ENCODE assay signal across 8 cellular contexts in genomic region chr3:184524981-184525336, GRCh38. TPM values are rescaled to one million over a fixed set of nuclear protein-coding genes. Genes with fewer than 3 reads are reported as not detected.
DNase-seq lines count a peak whose midpoint lies in the region; ATAC-seq and TF ChIP-seq lines count a peak whose summit lies in the region.

No MANE protein-coding gene starts in this region.

- no peaks in the 10 kb centered on the region for H3K9me3 Mint-ChIP-seq in activated naive CD8-positive, alpha-beta T cell treated with anti-CD3 and anti-CD28 coated beads for 36 hours
- H3K9me3 Mint-ChIP-seq in stimulated activated effector memory CD8-positive, alpha-beta T cell treated with anti-CD3 and anti-CD28 coated beads, Interleukin-12 subunit alpha, Interleukin-12 subunit beta, amount 100 ng/mL, for 72 hours: no peaks in the 10 kb centered on the region

- no peaks in the 10 kb centered on the region for H3K79me2 ChIP-seq in hepatocyte

- H3K4me2 ChIP-seq in hepatocyte: peak overlapping the region; percentile 91

- ATAC-seq in stimulated activated effector memory CD8-positive, alpha-beta T cell treated with anti-CD3 and anti-CD28 coated beads, Interleukin-12 subunit alpha, Interleukin-12 subunit beta, amount 100 ng/mL, for 72 hours: peak; percentile 74

- DNase-seq in AG09309 (ENCODE audit: low read depth): no peak
- peak; percentile 64 for DNase-seq in KBM-7
- DNase-seq in activated naive CD8-positive, alpha-beta T cell treated with anti-CD3 and anti-CD28 coated beads for 36 hours: no peak
- no peak for DNase-seq in hepatocyte (ENCODE audit: low spot score)
- no peak for DNase-seq in stimulated activated effector memory CD8-positive, alpha-beta T cell treated with anti-CD3 and anti-CD28 coated beads, Interleukin-12 subunit alpha, Interleukin-12 subunit beta, amount 100 ng/mL, for 72 hours (ENCODE audit: low spot score in 2 of 2)
- DNase-seq in D341Med (ENCODE audit: low spot score): no peak
- no peak for DNase-seq in NCI-H187 (lab: John Stamatoyannopoulos, UW)
- DNase-seq in SKM-1 (lab: John Stamatoyannopoulos, UW; ENCODE audit: unreplicated experiment): no peak

- H3K4me3 Mint-ChIP-seq in activated naive CD8-positive, alpha-beta T cell treated with anti-CD3 and anti-CD28 coated beads for 36 hours: peak overlapping the region; percentile 78
- H3K4me3 Mint-ChIP-seq in stimulated activated effector memory CD8-positive, alpha-beta T cell treated with anti-CD3 and anti-CD28 coated beads, Interleukin-12 subunit alpha, Interleukin-12 subunit beta, amount 100 ng/mL, for 72 hours: peak overlapping the region; percentile 73

- no peaks in the 10 kb centered on the region for H3K36me3 Mint-ChIP-seq in activated naive CD8-positive, alpha-beta T cell treated with anti-CD3 and anti-CD28 coated beads for 36 hours
- no peaks in the 10 kb centered on the region for H3K36me3 Mint-ChIP-seq in stimulated activated effector memory CD8-positive, alpha-beta T cell treated with anti-CD3 and anti-CD28 coated beads, Interleukin-12 subunit alpha, Interleukin-12 subunit beta, amount 100 ng/mL, for 72 hours

- peaks cover 40% of the 10 kb centered on the region for H3K27me3 Mint-ChIP-seq in activated naive CD8-positive, alpha-beta T cell treated with anti-CD3 and anti-CD28 coated beads for 36 hours

- H3K4me3 ChIP-seq in AG09309 (ENCODE audit: control insufficient read depth, low read depth, low read length) (peak overlapping the region; percentile 21), hepatocyte (peak overlapping the region; percentile 48)

- no peaks in the 10 kb centered on the region for H3K36me3 ChIP-seq in hepatocyte (replicated peaks; ENCODE audit: insufficient read depth, low read depth)

- H4K20me1 ChIP-seq in hepatocyte (ENCODE audit: insufficient read depth, poor library complexity, severe bottlenecking): no peaks in the 10 kb centered on the region

- peaks cover 59% of the 10 kb centered on the region for H3K27me3 ChIP-seq in hepatocyte

- TF ChIP-seq CTCF in AG09309 (IDR thresholded peaks at IDR 0.05; ENCODE audit: control insufficient read depth, insufficient read depth, low read depth, low read length, missing control alignments) (no peak), hepatocyte (IDR thresholded peaks at IDR 0.05; ENCODE audit: poor library complexity) (no peak)

- H3K9me2 ChIP-seq in hepatocyte (replicated peaks; ENCODE audit: insufficient read depth): no peaks in the 10 kb centered on the region

- peaks cover 8% of the 10 kb centered on the region for H3K4me1 ChIP-seq in hepatocyte (ENCODE audit: insufficient read depth)

- in situ Hi-C loops in KBM-7 (cut with MboI; ENCODE audit: low pct_unique_long_range_greater_than_20kb, low sequenced_read_pairs): loop anchor here (25.0 kb wide), 1 partner anchor 138 kb away; the partner anchor contains the start of genes CHRD and THPO

- H3K27ac Mint-ChIP-seq in activated naive CD8-positive, alpha-beta T cell treated with anti-CD3 and anti-CD28 coated beads for 36 hours: peak overlapping the region; percentile 42
- H3K27ac Mint-ChIP-seq in stimulated activated effector memory CD8-positive, alpha-beta T cell treated with anti-CD3 and anti-CD28 coated beads, Interleukin-12 subunit alpha, Interleukin-12 subunit beta, amount 100 ng/mL, for 72 hours: peak overlapping the region; percentile 64

- no peak overlapping the region for H3K27ac ChIP-seq in hepatocyte

- peaks cover 9% of the 10 kb centered on the region for H3K4me1 Mint-ChIP-seq in activated naive CD8-positive, alpha-beta T cell treated with anti-CD3 and anti-CD28 coated beads for 36 hours
- no peaks in the 10 kb centered on the region for H3K4me1 Mint-ChIP-seq in stimulated activated effector memory CD8-positive, alpha-beta T cell treated with anti-CD3 and anti-CD28 coated beads, Interleukin-12 subunit alpha, Interleukin-12 subunit beta, amount 100 ng/mL, for 72 hours

- peak overlapping the region; percentile 86 for H2AFZ ChIP-seq in hepatocyte

- no peaks in the 10 kb centered on the region for H3K9me3 ChIP-seq in hepatocyte (ENCODE audit: low read depth)

- WGBS in hepatocyte (ENCODE audit: low lambda C conversion rate, missing lambda C conversion rate): 5% methylated on average over 7 of the region's 7 CpGs

RNA-seq across cellular contexts. Expression of gene EPHB3, which starts 36.6 kb away (rescaled TPM):
- total RNA-seq in activated naive CD8-positive, alpha-beta T cell treated with anti-CD3 and anti-CD28 coated beads for 36 hours: under 1 TPM; 0.04 to 0.16 TPM
- total RNA-seq in hepatocyte: 5.2 and 11.0 TPM in 2 replicates
- polyA plus RNA-seq in hepatocyte: 21.2 and 22.0 TPM in 2 replicates
